In the genomic region with DNA sequence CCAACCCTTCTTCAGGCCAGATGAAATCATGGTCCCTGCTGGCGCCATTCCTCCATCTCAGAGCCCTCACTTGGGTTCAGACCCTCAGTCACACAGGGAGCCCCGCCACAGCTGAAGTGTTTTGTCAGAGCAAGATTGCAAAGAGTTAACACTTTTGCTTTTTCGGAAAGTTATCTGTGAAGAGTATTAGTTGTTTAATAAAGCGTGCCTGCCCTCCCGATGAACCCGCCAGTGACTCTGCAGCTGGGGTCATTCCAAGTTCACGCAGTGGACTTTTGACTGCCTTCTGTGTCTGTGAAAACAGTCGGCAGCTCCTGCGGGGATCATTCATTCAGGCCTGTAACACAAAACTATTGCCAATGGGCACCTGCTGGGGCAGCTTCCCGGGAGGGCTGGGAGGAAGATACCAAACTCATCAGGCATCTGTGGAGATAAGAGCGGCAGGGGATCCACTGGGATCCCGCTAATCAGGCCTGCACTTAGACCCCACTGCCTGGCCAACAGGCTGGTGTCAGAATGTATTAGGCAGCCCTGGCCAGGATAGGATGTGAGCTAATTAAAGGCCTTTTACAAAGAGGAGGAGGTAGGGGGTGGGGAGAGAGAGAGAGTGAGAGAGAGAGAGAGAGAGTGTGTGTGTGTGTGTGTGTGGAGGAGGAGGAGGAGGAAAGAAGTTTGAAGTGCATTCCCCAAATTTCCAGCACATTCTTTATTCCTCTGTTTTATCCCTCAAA, we compare ENCODE assay signal across 8 cellular contexts.
DNase-seq lines count a peak whose midpoint lies in the region; ATAC-seq and TF ChIP-seq lines count a peak whose summit lies in the region.

No MANE protein-coding gene starts in this region.

- intact Hi-C loops in posterior vena cava (cut with DNase I) = no loop called here

- no peak overlapping the region for H3K4me3 ChIP-seq in fibroblast of villous mesenchyme (ENCODE audit: low read depth, low read length)

- no peak for TF ChIP-seq CTCF in fibroblast of villous mesenchyme (IDR thresholded peaks at IDR 0.05; ENCODE audit: insufficient read depth, low read depth, low read length)

- DNase-seq in Daoy (ENCODE audit: low read depth) = peak; percentile 50
- DNase-seq in fibroblast of villous mesenchyme (ENCODE audit: low read depth) = peak; percentile 77
- peak; percentile 88 for DNase-seq in posterior vena cava (ENCODE audit: low spot score)

- ATAC-seq in SK-N-SH treated with all-trans-retinoic acid at 6 μM for 48 hours = peak; percentile 62
- no peak for ATAC-seq in GM18520 (IDR thresholded peaks at IDR 0.05; ENCODE audit: unreplicated experiment)
- ATAC-seq in GM18909 (IDR thresholded peaks at IDR 0.05; ENCODE audit: poor library complexity, unreplicated experiment) = no peak
- no peak for ATAC-seq in HG03097 (IDR thresholded peaks at IDR 0.05; ENCODE audit: low FRiP score, unreplicated experiment)
- no peak for ATAC-seq in HG03039 (IDR thresholded peaks at IDR 0.05; ENCODE audit: unreplicated experiment)

TF ChIP-seq in SK-N-SH treated with all-trans-retinoic acid at 6 μM for 48 hours, 23 proteins besides CTCF, POLR2A, EP300 and RAD21:
- no peak for TF ChIP-seq OSR1 (CRISPR knock-in tag; IDR thresholded peaks at IDR 0.05)
- peak; percentile 78; the same call in 1 of the 2 replicates for TF ChIP-seq ZNF565 (CRISPR knock-in tag; conservative IDR thresholded peaks at IDR 0.05; ENCODE audit: low read depth)
- TF ChIP-seq BACH2 (CRISPR knock-in tag; IDR thresholded peaks at IDR 0.05; ENCODE audit: borderline replicate concordance) = peak; percentile 77; the same call in 1 of the 2 replicates
- no peak; the same call in 1 of the 2 replicates for TF ChIP-seq ESRRG (CRISPR knock-in tag; IDR thresholded peaks at IDR 0.05)
- peak; percentile 47; the same call in 1 of the 2 replicates for TF ChIP-seq ZFP30 (CRISPR knock-in tag; IDR thresholded peaks at IDR 0.05)
- peak; percentile 61 for TF ChIP-seq ZNF8 (CRISPR knock-in tag; IDR thresholded peaks at IDR 0.05)
- peak; percentile 96 for TF ChIP-seq SNAI2 (CRISPR knock-in tag; IDR thresholded peaks at IDR 0.05)
- peak; percentile 93 for TF ChIP-seq CSDC2 (CRISPR knock-in tag; IDR thresholded peaks at IDR 0.05)
- peak; percentile 45; the same call in 1 of the 2 replicates for TF ChIP-seq TOX (CRISPR knock-in tag; IDR thresholded peaks at IDR 0.05; ENCODE audit: borderline replicate concordance)
- TF ChIP-seq TSHZ2 (CRISPR knock-in tag; IDR thresholded peaks at IDR 0.05) = peak; percentile 99
- TF ChIP-seq ZFP3 (CRISPR knock-in tag; IDR thresholded peaks at IDR 0.05) = peak; percentile 81
- TF ChIP-seq GLIS3 (CRISPR knock-in tag; IDR thresholded peaks at IDR 0.05) = peak; percentile 73
- TF ChIP-seq, protein P1, sequence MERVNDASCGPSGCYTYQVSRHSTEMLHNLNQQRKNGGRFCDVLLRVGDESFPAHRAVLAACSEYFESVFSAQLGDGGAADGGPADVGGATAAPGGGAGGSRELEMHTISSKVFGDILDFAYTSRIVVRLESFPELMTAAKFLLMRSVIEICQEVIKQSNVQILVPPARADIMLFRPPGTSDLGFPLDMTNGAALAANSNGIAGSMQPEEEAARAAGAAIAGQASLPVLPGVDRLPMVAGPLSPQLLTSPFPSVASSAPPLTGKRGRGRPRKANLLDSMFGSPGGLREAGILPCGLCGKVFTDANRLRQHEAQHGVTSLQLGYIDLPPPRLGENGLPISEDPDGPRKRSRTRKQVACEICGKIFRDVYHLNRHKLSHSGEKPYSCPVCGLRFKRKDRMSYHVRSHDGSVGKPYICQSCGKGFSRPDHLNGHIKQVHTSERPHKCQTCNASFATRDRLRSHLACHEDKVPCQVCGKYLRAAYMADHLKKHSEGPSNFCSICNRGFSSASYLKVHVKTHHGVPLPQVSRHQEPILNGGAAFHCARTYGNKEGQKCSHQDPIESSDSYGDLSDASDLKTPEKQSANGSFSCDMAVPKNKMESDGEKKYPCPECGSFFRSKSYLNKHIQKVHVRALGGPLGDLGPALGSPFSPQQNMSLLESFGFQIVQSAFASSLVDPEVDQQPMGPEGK (CRISPR knock-in tag; IDR thresholded peaks at IDR 0.05; ENCODE audit: borderline replicate concordance) = peak; percentile 88; the same call in 1 of the 2 replicates
- TF ChIP-seq ISL1 (CRISPR knock-in tag; IDR thresholded peaks at IDR 0.05) = peak; percentile 73
- peak; percentile 63; the same call in 1 of the 2 replicates for TF ChIP-seq POU6F1 (CRISPR knock-in tag; IDR thresholded peaks at IDR 0.05; ENCODE audit: borderline replicate concordance, low read depth)
- no peak; the same call in none of the 2 replicates for TF ChIP-seq PPARA (CRISPR knock-in tag; IDR thresholded peaks at IDR 0.05; ENCODE audit: borderline replicate concordance)
- TF ChIP-seq ZNF70 (CRISPR knock-in tag; IDR thresholded peaks at IDR 0.05) = peak; percentile 74; the same call in 1 of the 2 replicates
- TF ChIP-seq ZC3H10 (CRISPR knock-in tag; IDR thresholded peaks at IDR 0.05) = no peak
- TF ChIP-seq CREB5 (CRISPR knock-in tag; IDR thresholded peaks at IDR 0.05; ENCODE audit: low read depth) = peak; percentile 52; the same call in 1 of the 2 replicates
- TF ChIP-seq TCF4 (CRISPR knock-in tag; IDR thresholded peaks at IDR 0.05; ENCODE audit: borderline replicate concordance) = peak; percentile 93
- TF ChIP-seq, protein P2, sequence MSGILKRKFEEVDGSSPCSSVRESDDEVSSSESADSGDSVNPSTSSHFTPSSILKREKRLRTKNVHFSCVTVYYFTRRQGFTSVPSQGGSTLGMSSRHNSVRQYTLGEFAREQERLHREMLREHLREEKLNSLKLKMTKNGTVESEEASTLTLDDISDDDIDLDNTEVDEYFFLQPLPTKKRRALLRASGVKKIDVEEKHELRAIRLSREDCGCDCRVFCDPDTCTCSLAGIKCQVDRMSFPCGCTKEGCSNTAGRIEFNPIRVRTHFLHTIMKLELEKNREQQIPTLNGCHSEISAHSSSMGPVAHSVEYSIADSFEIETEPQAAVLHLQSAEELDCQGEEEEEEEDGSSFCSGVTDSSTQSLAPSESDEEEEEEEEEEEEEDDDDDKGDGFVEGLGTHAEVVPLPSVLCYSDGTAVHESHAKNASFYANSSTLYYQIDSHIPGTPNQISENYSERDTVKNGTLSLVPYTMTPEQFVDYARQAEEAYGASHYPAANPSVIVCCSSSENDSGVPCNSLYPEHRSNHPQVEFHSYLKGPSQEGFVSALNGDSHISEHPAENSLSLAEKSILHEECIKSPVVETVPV (CRISPR knock-in tag; IDR thresholded peaks at IDR 0.05) = peak; percentile 39; the same call in 1 of the 2 replicates
- TF ChIP-seq RARB (CRISPR knock-in tag; IDR thresholded peaks at IDR 0.05) = peak; percentile 90
- TF ChIP-seq ARNTL (CRISPR knock-in tag; IDR thresholded peaks at IDR 0.05; ENCODE audit: borderline replicate concordance, low read depth) = peak; percentile 15
